ENCODE assay signal across 13 cellular contexts in the genomic region with DNA sequence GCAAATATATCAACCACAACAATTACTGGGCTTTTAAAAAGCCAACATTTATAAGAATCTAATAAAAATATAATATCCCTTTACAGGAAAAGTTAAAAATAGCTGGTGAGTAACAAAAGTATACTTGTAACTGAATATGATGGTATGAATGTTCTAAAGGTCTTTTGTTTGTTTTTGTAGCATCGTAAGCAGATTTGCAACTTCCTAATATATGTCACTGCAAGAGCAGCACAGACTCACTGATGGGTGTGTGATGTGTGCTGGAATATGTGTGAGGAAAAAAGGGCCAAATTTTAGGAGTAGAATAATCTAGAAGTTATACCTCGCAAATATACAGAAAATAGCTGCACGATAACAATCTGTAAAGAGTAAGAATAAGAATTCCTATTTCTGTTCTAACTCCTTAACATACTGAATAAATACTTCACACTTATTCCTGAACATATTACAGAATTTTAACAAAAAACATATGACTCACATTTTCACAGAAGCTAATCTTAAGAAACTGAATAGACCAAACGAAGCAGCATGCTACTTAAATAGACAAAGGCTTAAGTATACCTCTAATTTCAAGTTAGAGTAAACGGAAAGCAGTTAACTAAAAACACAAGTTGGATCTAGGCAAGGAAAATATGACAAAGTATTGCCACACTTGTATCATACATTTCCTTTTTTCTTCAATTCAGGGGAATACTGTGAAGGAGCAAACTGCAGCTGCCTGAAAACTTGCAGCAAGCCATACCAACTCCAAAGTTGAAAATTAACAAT. TPM values are rescaled to one million over a fixed set of nuclear protein-coding genes. Genes with fewer than 3 reads are reported as not detected.
DNase-seq lines count a peak whose midpoint lies in the region; ATAC-seq, FAIRE-seq and TF ChIP-seq lines count a peak whose summit lies in the region.
"Had no signal": no experiment of that assay in that cellular context is flagged by ENCODE, and none has a peak within 500 bp of the region (broad histone marks: within the 10 kb centered on the region; RNA-seq: fewer than 3 reads in every experiment).

No MANE protein-coding gene starts in this region.

- H3K36me3 ChIP-seq in K562 (ENCODE audit: control insufficient read depth, insufficient read depth, low read length) (peaks cover 10% of the 10 kb centered on the region; the same call in 1 of the 3 replicates), uterus (no peaks in the 10 kb centered on the region)

- intact Hi-C loops in K562 (cut with micrococcal nuclease): loop anchor here (5.0 kb wide), 1 partner anchor 1578 kb away; a partner anchor contains a TSS
- intact Hi-C loops in uterus (cut with DNase I; ENCODE audit: low total_unique reads): no loop called here
- intact Hi-C loops in activated T-helper 2 cell treated with anti-CD3 and anti-CD28 coated beads, Interferon-gamma antibody, Interleukin-2, Interleukin-4, amounts not matched to agents 10 μg/mL and 5 μg/mL and 100 μg/mL, durations not matched to agents 14 hours and 24 hours and 36 hours (cut with micrococcal nuclease): no loop called here

- POLR2A ChIA-PET in K562 (lab: Yijun Ruan, JAX): interaction anchor here (0.6 to 4.3 kb wide), 4 partner anchors 9 to 42 kb away, joined by 3 to 17 read pairs (median 5); a partner anchor contains a TSS

- no peaks in the 10 kb centered on the region for H3K9me3 Mint-ChIP-seq in progenitor cell of endocrine pancreas (ENCODE audit: low read depth)
- H3K9me3 Mint-ChIP-seq in activated T-helper 2 cell treated with anti-CD3 and anti-CD28 coated beads, Interferon-gamma antibody, Interleukin-2, Interleukin-4, amounts not matched to agents 10 μg/mL and 5 μg/mL and 100 μg/mL, durations not matched to agents 14 hours and 24 hours and 36 hours: no peaks in the 10 kb centered on the region
- H3K9me3 Mint-ChIP-seq: activated T-cell treated with anti-CD3 and anti-CD28 coated beads, Interleukin-2, amount 50 U/mL, for 4 hours had no signal

- no peaks in the 10 kb centered on the region for H3K9me3 ChIP-seq in K562 (replicated peaks; ENCODE audit: control insufficient read depth, insufficient read depth, low read depth, low read length)
- no peaks in the 10 kb centered on the region for H3K9me3 ChIP-seq in uterus

- H3K4me1 Mint-ChIP-seq in progenitor cell of endocrine pancreas (ENCODE audit: low read depth): peaks cover 18% of the 10 kb centered on the region
- H3K4me1 Mint-ChIP-seq in activated T-helper 2 cell treated with anti-CD3 and anti-CD28 coated beads, Interferon-gamma antibody, Interleukin-2, Interleukin-4, amounts not matched to agents 10 μg/mL and 5 μg/mL and 100 μg/mL, durations not matched to agents 14 hours and 24 hours and 36 hours (ENCODE audit: low read depth): peaks cover 1% of the 10 kb centered on the region

- H3K36me3 Mint-ChIP-seq in progenitor cell of endocrine pancreas (ENCODE audit: insufficient read depth): peaks cover 7% of the 10 kb centered on the region
- H3K36me3 Mint-ChIP-seq in activated T-helper 2 cell treated with anti-CD3 and anti-CD28 coated beads, Interferon-gamma antibody, Interleukin-2, Interleukin-4, amounts not matched to agents 10 μg/mL and 5 μg/mL and 100 μg/mL, durations not matched to agents 14 hours and 24 hours and 36 hours (ENCODE audit: low read depth): no peaks in the 10 kb centered on the region

- H3K4me3 Mint-ChIP-seq in progenitor cell of endocrine pancreas (ENCODE audit: low read depth): no peak overlapping the region
- no peak overlapping the region for H3K4me3 Mint-ChIP-seq in activated T-helper 2 cell treated with anti-CD3 and anti-CD28 coated beads, Interferon-gamma antibody, Interleukin-2, Interleukin-4, amounts not matched to agents 10 μg/mL and 5 μg/mL and 100 μg/mL, durations not matched to agents 14 hours and 24 hours and 36 hours (ENCODE audit: low read depth)
- H3K4me3 Mint-ChIP-seq: activated T-cell treated with anti-CD3 and anti-CD28 coated beads, Interleukin-2, amount 50 U/mL, for 4 hours had no signal

- ATAC-seq in K562: 0 out of 3 replicates have a peak, but pooled peaks have one; percentile 8
- ATAC-seq: activated T-cell treated with anti-CD3 and anti-CD28 coated beads, Interleukin-2, amount 50 U/mL, for 4 hours; HepG2 had no signal

- peak overlapping the region; percentile 61 for H3K4me2 ChIP-seq in K562 (ENCODE audit: insufficient read depth, low read length)

- H3K27me3 ChIP-seq in K562 (ENCODE audit: control insufficient read depth in 2 of 2, insufficient read depth in 2 of 2, low read length in 2 of 2): no peaks in the 10 kb centered on the region
- no peaks in the 10 kb centered on the region for H3K27me3 ChIP-seq in uterus

- no peak for FAIRE-seq in K562 (lab: Jason Lieb, UNC)
- FAIRE-seq: HepG2 had no signal

- 32% methylated on average over 5 of the region's 5 CpGs for WGBS in K562 (ENCODE audit: insufficient coverage, low coverage, missing lambda C conversion rate)

- peak overlapping the region in 1 of 2 experiments; percentile 69; a peak in 2 of 4 replicates for H3K9ac ChIP-seq in K562 (ENCODE audit: insufficient read depth in 1 of 2, low read depth in 2 of 2, low read length in 2 of 2)

- no peaks in the 10 kb centered on the region for H3K27me3 Mint-ChIP-seq in progenitor cell of endocrine pancreas
- no peaks in the 10 kb centered on the region for H3K27me3 Mint-ChIP-seq in activated T-helper 2 cell treated with anti-CD3 and anti-CD28 coated beads, Interferon-gamma antibody, Interleukin-2, Interleukin-4, amounts not matched to agents 10 μg/mL and 5 μg/mL and 100 μg/mL, durations not matched to agents 14 hours and 24 hours and 36 hours (ENCODE audit: low read depth)

- H3K4me1 ChIP-seq in K562 (replicated peaks in 1 of 2; ENCODE audit: control insufficient read depth in 2 of 2, insufficient read depth in 2 of 2, low read length in 2 of 2): peaks cover 0 to 19% of the 10 kb centered on the region in 2 experiments; a peak in 3 of 5 replicates
- H3K4me1 ChIP-seq in uterus: no peaks in the 10 kb centered on the region

- no peak for TF ChIP-seq RAD21 in K562 (CRISPR knock-in tag; conservative IDR thresholded peaks at IDR 0.05 in 1 of 2, IDR thresholded peaks at IDR 0.05 in 1 of 2)

- peak overlapping the region; percentile 84 for H2AFZ ChIP-seq in K562 (ENCODE audit: low read depth, low read length)

- H3K9me1 ChIP-seq in K562 (ENCODE audit: control insufficient read depth, insufficient read depth, low read length): no peaks in the 10 kb centered on the region

- peak; percentile 84 for DNase-seq in HCEC 1CT
- DNase-seq in K562 (ENCODE audit: extremely low read depth in 1 of 4, low spot score in 3 of 4): peak in 1 of 4 experiments; percentile 18
- DNase-seq in fibroblast of villous mesenchyme (ENCODE audit: low read depth): peak; percentile 40
- DNase-seq in progenitor cell of endocrine pancreas (ENCODE audit: low spot score, unreplicated experiment): no peak
- DNase-seq in AML-193 (lab: John Stamatoyannopoulos, UW): no peak
- no peak for DNase-seq in uterus
- DNase-seq in activated T-helper 2 cell treated with anti-CD3 and anti-CD28 coated beads, Interferon-gamma antibody, Interleukin-2, Interleukin-4, amounts not matched to agents 10 μg/mL and 5 μg/mL and 100 μg/mL, durations not matched to agents 14 hours and 24 hours and 36 hours (ENCODE audit: low spot score): no peak
- DNase-seq in midbrain (lab: John Stamatoyannopoulos, UW): no peak
- DNase-seq: activated T-cell treated with anti-CD3 and anti-CD28 coated beads, Interleukin-2, amount 50 U/mL, for 4 hours; cortex of kidney; nucleus accumbens; stimulated activated CD4-positive, alpha-beta T cell treated with anti-CD3 and anti-CD28 coated beads, Interleukin-2, amount 100 ng/mL, for 48 hours had no signal

- H3K4me3 ChIP-seq in K562: no peak overlapping the region
- H3K4me3 ChIP-seq in fibroblast of villous mesenchyme (ENCODE audit: low read depth, low read length): no peak overlapping the region
- H3K4me3 ChIP-seq in uterus: no peak overlapping the region

- H3K27ac ChIP-seq in K562 (ENCODE audit: extremely low read depth, low read depth, low read length): peak overlapping the region; percentile 85
- H3K27ac ChIP-seq in uterus: no peak overlapping the region

- peak overlapping the region; percentile 7 for H3K27ac Mint-ChIP-seq in progenitor cell of endocrine pancreas
- H3K27ac Mint-ChIP-seq in activated T-helper 2 cell treated with anti-CD3 and anti-CD28 coated beads, Interferon-gamma antibody, Interleukin-2, Interleukin-4, amounts not matched to agents 10 μg/mL and 5 μg/mL and 100 μg/mL, durations not matched to agents 14 hours and 24 hours and 36 hours: no peak overlapping the region

- no peak for TF ChIP-seq EP300 in K562 (IDR thresholded peaks at IDR 0.05; ENCODE audit: low read length)

- BruUV-seq in K562 (replicated peaks; lab: Mats Ljungman, UMichigan): no TSS peak

- in situ Hi-C loops in K562 (cut with MboI): loop anchor here (25.0 kb wide), 1 partner anchor 1268 kb away; no protein-coding TSS in a partner anchor

- TF ChIP-seq CTCF in K562 (IDR thresholded peaks at IDR 0.05 in 2 of 3, conservative IDR thresholded peaks at IDR 0.05 in 1 of 3; ENCODE audit: insufficient read depth in 2 of 3, low read depth in 1 of 3, low read length in 3 of 3) (no peak), fibroblast of villous mesenchyme (IDR thresholded peaks at IDR 0.05; ENCODE audit: insufficient read depth, low read depth, low read length) (no peak), progenitor cell of endocrine pancreas (IDR thresholded peaks at IDR 0.05; ENCODE audit: unreplicated experiment) (no peak), uterus (IDR thresholded peaks at IDR 0.05) (no peak)

- TF ChIP-seq POLR2A in K562 (conservative IDR thresholded peaks at IDR 0.05) (no peak), uterus (IDR thresholded peaks at IDR 0.05) (no peak)

- H3K79me2 ChIP-seq in K562 (ENCODE audit: control insufficient read depth, insufficient read depth, low read length): peaks cover 32% of the 10 kb centered on the region

- CTCF ChIA-PET in K562 (lab: Yijun Ruan, JAX; ENCODE audit: low intra/inter-chr PET ratio): no interaction called here

- H4K20me1 ChIP-seq in K562 (replicated peaks; ENCODE audit: control insufficient read depth, insufficient read depth, low read length): no peaks in the 10 kb centered on the region

RNA-seq across cellular contexts. Expression of a gene that starts 9.6 kb away (rescaled TPM):
- total RNA-seq in K562 (2011; cell fraction: chromatin; rRNA removed; ENCODE audit: low replicate concordance): 19.5 and 42.2 TPM in 2 replicates
- total RNA-seq in K562 (2011; cell fraction: nucleolus; rRNA removed): 10.2 and 11.8 TPM in 2 replicates
- total RNA-seq in K562 (2011; cell fraction: nucleoplasm; rRNA removed): 23.3 and 36.9 TPM in 2 replicates
- total RNA-seq in K562 (2014; rRNA removed) (8.0 and 9.8 TPM in 2 replicates), K562 (2014; rRNA removed; fragmentation: Illumina TruSeq; extraction: Trizol) (15.9 and 16.3 TPM in 2 replicates), K562 (2015; rRNA removed; fragmentation: Illumina TruSeq; extraction: Trizol) (11.3 and 14.0 TPM in 2 replicates), K562 (2021) (18.1 and 27.4 TPM in 2 replicates), fibroblast of villous mesenchyme (9.3 and 11.7 TPM in 2 replicates), progenitor cell of endocrine pancreas (25.2 and 27.3 TPM in 2 replicates), uterus (10 to 100 TPM in 1 of 4 donors, 1 to 10 TPM in 3; 1.5 to 35.3 (median 5.2) TPM)
- polyA plus RNA-seq in K562 (2011; rRNA removed) (15.8 and 16.2 TPM in 2 replicates), K562 (2014; fragmentation: Illumina TruSeq; extraction: Trizol) (21.1 and 23.1 TPM in 2 replicates), K562 (2014; fragmentation: Nextera tagmentation; extraction: Ambion mirVana) (1 to 10 TPM; 7.2 to 9.8 TPM), K562 (2014; rRNA removed) (10.5 and 12.0 TPM in 2 replicates)
- 12.6 and 14.8 TPM in 2 replicates for polyA plus RNA-seq in K562 (2011; cell fraction: cytosol; rRNA removed)
- 28.7 and 41.6 TPM in 2 replicates for polyA plus RNA-seq in K562 (2011; cell fraction: nucleus; rRNA removed)
- polyA plus RNA-seq in K562 (2012): 15.6 and 21.3 TPM in 2 replicates
- 20.5 and 28.2 TPM in 2 replicates for polyA minus RNA-seq in K562 (2011; rRNA and poly(A)+ RNA removed)
- polyA minus RNA-seq in K562 (2011; cell fraction: cytosol; rRNA and poly(A)+ RNA removed): 5.4 and 7.4 TPM in 2 replicates
- 16.8 and 35.5 TPM in 2 replicates for polyA minus RNA-seq in K562 (2011; cell fraction: nucleus; rRNA and poly(A)+ RNA removed)
- 0.05 and 0.53 TPM in 2 replicates for total RNA-seq in activated T-helper 2 cell treated with anti-CD3 and anti-CD28 coated beads, Interferon-gamma antibody, Interleukin-2, Interleukin-4, amounts not matched to agents 10 μg/mL and 5 μg/mL and 100 μg/mL, durations not matched to agents 14 hours and 24 hours and 36 hours

Comparison
In these comparisons a context has a peak if more than half of its experiments do, and no peak if none do; other contexts are left out.
1. DNase-seq: peak in HCEC 1CT (single experiment) and fibroblast of villous mesenchyme (single experiment); none in progenitor cell of endocrine pancreas (single experiment), AML-193 (0 of 2), uterus (0 of 2), activated T-helper 2 cell treated with anti-CD3 and anti-CD28 coated beads, Interferon-gamma antibody, Interleukin-2, Interleukin-4, amounts not matched to agents 10 μg/mL and 5 μg/mL and 100 μg/mL, durations not matched to agents 14 hours and 24 hours and 36 hours (single experiment) and midbrain (single experiment).